20 cellular contexts compared by ENCODE assay signal in the genomic region with DNA sequence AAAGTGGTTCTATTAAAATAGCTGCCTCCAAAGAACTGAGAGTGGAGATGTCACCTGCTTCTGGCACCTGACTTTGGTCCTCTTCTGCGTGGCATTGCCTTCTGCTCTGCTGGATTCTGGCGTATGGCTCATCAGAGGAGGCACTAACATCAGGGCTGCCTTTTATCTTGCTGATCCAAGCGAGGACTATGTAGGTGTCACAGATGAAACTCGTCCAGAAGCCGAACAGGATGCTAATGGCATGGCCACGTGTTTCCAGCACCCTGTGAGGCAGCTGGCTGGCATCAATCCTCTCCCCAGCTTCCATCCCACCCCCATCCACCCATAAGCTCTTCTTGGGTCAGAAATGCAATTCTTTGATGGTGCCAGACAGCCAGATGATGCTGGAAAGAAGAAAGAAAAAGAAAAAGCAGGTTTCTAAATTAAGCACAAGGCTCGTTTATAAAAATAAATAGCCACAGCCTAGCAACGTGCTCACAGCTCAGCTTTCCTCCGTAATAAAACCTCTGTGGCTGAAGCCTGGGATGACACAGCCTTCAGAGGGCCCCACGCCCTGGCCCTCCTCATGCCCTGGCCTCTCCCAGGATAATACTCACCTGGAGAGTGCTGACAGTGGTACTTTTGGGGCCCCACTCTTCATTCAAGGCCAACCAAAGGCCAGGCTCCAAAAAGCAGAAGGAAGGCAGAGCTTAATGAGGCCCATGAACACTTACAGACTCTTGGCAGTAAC.
DNase-seq lines count a peak whose midpoint lies in the region; ATAC-seq and TF ChIP-seq lines count a peak whose summit lies in the region.
"Had no signal": no experiment of that assay in that cellular context is flagged by ENCODE, and none has a peak within 500 bp of the region (broad histone marks: within the 10 kb centered on the region; RNA-seq: fewer than 3 reads in every experiment).

No MANE protein-coding gene starts in this region.

- H3K4me1 ChIP-seq in hepatocyte (ENCODE audit: insufficient read depth) (peaks cover 12% of the 10 kb centered on the region), skeletal muscle tissue (ENCODE audit: control insufficient read depth in 3 of 3, insufficient read depth in 3 of 3, low read length in 3 of 3) (peaks cover 55 to 59% (median 59%) of the 10 kb centered on the region in 3 donors)
- H3K4me1 ChIP-seq: spleen had no signal

- no peaks in the 10 kb centered on the region for H4K20me1 ChIP-seq in hepatocyte (ENCODE audit: insufficient read depth, poor library complexity, severe bottlenecking)

- H2AFZ ChIP-seq in hepatocyte = no peak overlapping the region

- no peaks in the 10 kb centered on the region for H3K9me2 ChIP-seq in hepatocyte (replicated peaks; ENCODE audit: insufficient read depth)

- peak overlapping the region; percentile 30 for H3K27ac ChIP-seq in hepatocyte
- H3K27ac ChIP-seq in skeletal muscle tissue (ENCODE audit: low read depth, low read length) = peak overlapping the region; percentile 58
- H3K27ac ChIP-seq: lower lobe of right lung, neutrophil, spleen had no signal

- H3K36me3 ChIP-seq in hepatocyte (replicated peaks; ENCODE audit: insufficient read depth, low read depth) (no peaks in the 10 kb centered on the region), skeletal muscle tissue (ENCODE audit: control insufficient read depth in 3 of 3, insufficient read depth in 3 of 3, low read length in 3 of 3) (no peaks in the 10 kb centered on the region)
- H3K36me3 ChIP-seq: lower lobe of right lung, neutrophil, Peyer's patch, spleen had no signal

- H3K27me3 ChIP-seq in hepatocyte = no peaks in the 10 kb centered on the region
- H3K27me3 ChIP-seq in skeletal muscle tissue (ENCODE audit: control insufficient read depth in 3 of 3, insufficient read depth in 3 of 3, low read length in 3 of 3) = no peaks in the 10 kb centered on the region
- H3K27me3 ChIP-seq: neutrophil, Peyer's patch, spleen had no signal

- H3K79me2 ChIP-seq in hepatocyte = no peaks in the 10 kb centered on the region

- peak; percentile 66 for DNase-seq in M059J (ENCODE audit: low read depth)
- DNase-seq in cerebellum (ENCODE audit: low spot score) = peak; percentile 30
- DNase-seq in hepatocyte (ENCODE audit: low spot score) = peak; percentile 66
- DNase-seq in midbrain (lab: John Stamatoyannopoulos, UW) = no peak
- DNase-seq in NOMO-1 treated with DMSO at 0.1 percent for 48 hours (lab: John Stamatoyannopoulos, UW; ENCODE audit: unreplicated experiment) = no peak
- DNase-seq: activated CD8-positive, alpha-beta memory T cell treated with anti-CD3 and anti-CD28 coated beads, Interleukin-2, amount 50 U/mL, for 48 hours; activated naive CD4-positive, alpha-beta T cell treated with anti-CD3 and anti-CD28 coated beads, Interleukin-2, amount 50 U/mL, for 16 hours; AML-193; central memory CD4-positive, alpha-beta T cell; HCEC 1CT; lower lobe of right lung; NCI-H146; NCI-H524; Peyer's patch; spleen had no signal

- no peak overlapping the region for H3K4me3 ChIP-seq in hepatocyte
- peak overlapping the region; percentile 18 to 25 (median 23) for H3K4me3 ChIP-seq in skeletal muscle tissue (ENCODE audit: low read length in 3 of 3)
- H3K4me3 ChIP-seq: lower lobe of right lung, Peyer's patch, spleen had no signal

- H3K9ac ChIP-seq in skeletal muscle tissue (ENCODE audit: low read depth in 1 of 3, low read length in 3 of 3) = peak overlapping the region in 1 of 3 donors; percentile 10

- no peak for ATAC-seq in GM19395 (IDR thresholded peaks at IDR 0.05; ENCODE audit: unreplicated experiment)
- ATAC-seq in GM18867 (IDR thresholded peaks at IDR 0.05; ENCODE audit: unreplicated experiment) = no peak
- ATAC-seq: activated CD4-positive, CD25-positive, alpha-beta regulatory T cell treated with anti-CD3 and anti-CD28 coated beads, Interleukin-2, amount 50 U/mL, for 24 hours; lower lobe of right lung had no signal

- no peak for TF ChIP-seq CTCF in hepatocyte (IDR thresholded peaks at IDR 0.05; ENCODE audit: poor library complexity)

- WGBS in hepatocyte (ENCODE audit: low lambda C conversion rate, missing lambda C conversion rate) = 68% methylated on average over 10 of the region's 10 CpGs

- H3K9me3 ChIP-seq in hepatocyte (ENCODE audit: low read depth) (no peaks in the 10 kb centered on the region), skeletal muscle tissue (ENCODE audit: control insufficient read depth in 3 of 3, low read length in 3 of 3) (no peaks in the 10 kb centered on the region)
- H3K9me3 ChIP-seq: lower lobe of right lung, neutrophil, Peyer's patch, spleen had no signal

- peak overlapping the region; percentile 29 for H3K4me2 ChIP-seq in hepatocyte

Comparison
In these comparisons a context has a peak if more than half of its experiments do, and no peak if none do; other contexts are left out.
1. DNase-seq: peak in M059J (single experiment), cerebellum (single experiment) and hepatocyte (single experiment); none in midbrain (single experiment) and NOMO-1 treated with DMSO at 0.1 percent for 48 hours (single experiment).